Comparison of ENCODE assay signal across 8 cellular contexts in the genomic region with DNA sequence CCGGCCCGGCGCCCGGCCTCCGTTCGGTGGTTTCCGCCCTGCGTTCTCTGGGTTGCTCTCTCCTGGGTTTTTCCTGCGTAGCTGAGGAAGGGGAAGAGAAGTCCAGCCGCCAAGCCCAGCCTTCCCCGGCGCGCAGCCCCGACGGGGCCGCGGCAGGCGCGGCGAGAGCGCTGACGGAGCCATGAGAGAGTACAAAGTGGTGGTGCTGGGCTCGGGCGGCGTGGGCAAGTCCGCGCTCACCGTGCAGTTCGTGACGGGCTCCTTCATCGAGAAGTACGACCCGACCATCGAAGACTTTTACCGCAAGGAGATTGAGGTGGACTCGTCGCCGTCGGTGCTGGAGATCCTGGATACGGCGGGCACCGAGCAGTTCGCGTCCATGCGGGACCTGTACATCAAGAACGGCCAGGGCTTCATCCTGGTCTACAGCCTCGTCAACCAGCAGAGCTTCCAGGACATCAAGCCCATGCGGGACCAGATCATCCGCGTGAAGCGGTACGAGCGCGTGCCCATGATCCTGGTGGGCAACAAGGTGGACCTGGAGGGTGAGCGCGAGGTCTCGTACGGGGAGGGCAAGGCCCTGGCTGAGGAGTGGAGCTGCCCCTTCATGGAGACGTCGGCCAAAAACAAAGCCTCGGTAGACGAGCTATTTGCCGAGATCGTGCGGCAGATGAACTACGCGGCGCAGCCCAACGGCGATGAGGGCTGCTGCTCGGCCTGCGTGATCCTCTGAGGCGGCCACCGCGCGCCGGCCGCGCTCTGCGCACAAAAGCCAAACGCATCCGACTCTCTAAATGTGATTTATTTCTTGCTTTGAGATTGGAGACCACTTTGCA. TPM values are rescaled to one million over a fixed set of nuclear protein-coding genes. Genes with fewer than 3 reads are reported as not detected.
DNase-seq lines count a peak whose midpoint lies in the region; ATAC-seq and TF ChIP-seq lines count a peak whose summit lies in the region.

No MANE protein-coding gene starts in this region.

- H3K4me1 Mint-ChIP-seq in activated naive CD8-positive, alpha-beta T cell treated with anti-CD3 and anti-CD28 coated beads, Interleukin-2, amount 50 U/mL, for 24 hours = peaks cover 57% of the 10 kb centered on the region

- no peaks in the 10 kb centered on the region for H3K9me3 Mint-ChIP-seq in activated naive CD8-positive, alpha-beta T cell treated with anti-CD3 and anti-CD28 coated beads, Interleukin-2, amount 50 U/mL, for 24 hours

- DNase-seq in SIG-M5 treated with dmso at 0.1 percent for 504 hours (lab: John Stamatoyannopoulos, UW; ENCODE audit: unreplicated experiment) (peak; percentile 56), SIG-M5 (lab: John Stamatoyannopoulos, UW) (no peak), SK-MEL-5 (ENCODE audit: low read depth, low spot score) (peak; percentile 61), right atrium auricular region (ENCODE audit: low spot score) (peak; percentile 63), psoas muscle (peak; percentile 42 to 66), NCI-H1694 treated with DMSO at 0.1 percent for 48 hours (lab: John Stamatoyannopoulos, UW) (no peak)
- peak; percentile 44 for DNase-seq in activated naive CD8-positive, alpha-beta T cell treated with anti-CD3 and anti-CD28 coated beads, Interleukin-2, amount 50 U/mL, for 24 hours

- peak overlapping the region; percentile 96 for H3K4me3 Mint-ChIP-seq in activated naive CD8-positive, alpha-beta T cell treated with anti-CD3 and anti-CD28 coated beads, Interleukin-2, amount 50 U/mL, for 24 hours

- H3K9me3 ChIP-seq in right atrium auricular region (no peaks in the 10 kb centered on the region), psoas muscle (no peaks in the 10 kb centered on the region)

- intact Hi-C loops in psoas muscle (cut with DNase I) = no loop called here

- H3K4me3 ChIP-seq in right atrium auricular region (peak overlapping the region; percentile 64 to 65), psoas muscle (peak overlapping the region; percentile 91)

- peaks cover 15% of the 10 kb centered on the region for H3K36me3 Mint-ChIP-seq in activated naive CD8-positive, alpha-beta T cell treated with anti-CD3 and anti-CD28 coated beads, Interleukin-2, amount 50 U/mL, for 24 hours (ENCODE audit: low read depth)

- peak overlapping the region; percentile 86 for H3K27ac Mint-ChIP-seq in activated naive CD8-positive, alpha-beta T cell treated with anti-CD3 and anti-CD28 coated beads, Interleukin-2, amount 50 U/mL, for 24 hours

- WGBS in psoas muscle, 3 donors = 0 to 1% (median 1%) methylated on average over 73 to 82 of the region's 82 CpGs

- H3K27me3 Mint-ChIP-seq in activated naive CD8-positive, alpha-beta T cell treated with anti-CD3 and anti-CD28 coated beads, Interleukin-2, amount 50 U/mL, for 24 hours = no peaks in the 10 kb centered on the region

- peak overlapping the region; percentile 82 to 88 for H3K27ac ChIP-seq in right atrium auricular region
- H3K27ac ChIP-seq in psoas muscle = peak overlapping the region; percentile 87

- H3K27me3 ChIP-seq in right atrium auricular region = no peaks in the 10 kb centered on the region
- no peaks in the 10 kb centered on the region for H3K27me3 ChIP-seq in psoas muscle (ENCODE audit: insufficient read depth in 3 of 3, low read length in 2 of 3)

- ATAC-seq in HG03097 (IDR thresholded peaks at IDR 0.05; ENCODE audit: low FRiP score, unreplicated experiment) = peak; percentile 2
- peak; percentile 5 for ATAC-seq in activated naive CD8-positive, alpha-beta T cell treated with anti-CD3 and anti-CD28 coated beads, Interleukin-2, amount 50 U/mL, for 24 hours
- peak in 1 of 4 donors; percentile 0 for ATAC-seq in psoas muscle

- H3K4me1 ChIP-seq in right atrium auricular region (peaks cover 0 to 23% of the 10 kb centered on the region in 2 donors), psoas muscle (peaks cover 15% of the 10 kb centered on the region)

- no peak for TF ChIP-seq CTCF in right atrium auricular region (IDR thresholded peaks at IDR 0.05)
- TF ChIP-seq CTCF in psoas muscle (IDR thresholded peaks at IDR 0.05) = no peak

- H3K36me3 ChIP-seq in right atrium auricular region (no peaks in the 10 kb centered on the region), psoas muscle (ENCODE audit: insufficient read depth in 1 of 2, low read depth in 1 of 2) (no peaks in the 10 kb centered on the region)

- in situ Hi-C loops in SK-MEL-5 (cut with HindIII; ENCODE audit: low pct_unique_long_range_greater_than_20kb, low sequenced_read_pairs) = no loop called here

RNA-seq across cellular contexts. Expression of gene RAP2B, which starts 0.7 kb away (rescaled TPM):
- total RNA-seq in SK-MEL-5 (2014; rRNA removed; shearing (Covaris generic)) = 87.9 and 95.8 TPM in 2 replicates
- polyA plus RNA-seq in SK-MEL-5 (2015; cell fraction: cytosol; rRNA removed) = 49.8 and 50.9 TPM in 2 replicates
- 37.9 and 44.5 TPM in 2 replicates for polyA plus RNA-seq in SK-MEL-5 (2015; cell fraction: nucleus; rRNA removed)
- total RNA-seq in right atrium auricular region (1 to 10 TPM; 3.3 to 4.9 TPM), psoas muscle (1 to 10 TPM; 1.8 to 3.2 (median 2.7) TPM)
- 1 to 10 TPM in 2 of 3 donors, under 1 TPM in 1; 0.49 to 1.5 (median 1.4) TPM for polyA plus RNA-seq in psoas muscle

Comparison
In these comparisons a context has a peak if more than half of its experiments do, and no peak if none do; other contexts are left out.
1. DNase-seq: peak in SIG-M5 treated with dmso at 0.1 percent for 504 hours (single experiment), SK-MEL-5 (single experiment), activated naive CD8-positive, alpha-beta T cell treated with anti-CD3 and anti-CD28 coated beads, Interleukin-2, amount 50 U/mL, for 24 hours (single experiment), right atrium auricular region (single experiment) and psoas muscle (2 of 2); none in SIG-M5 (single experiment) and NCI-H1694 treated with DMSO at 0.1 percent for 48 hours (single experiment).
2. RNA of gene RAP2B, which starts 0.7 kb away (total RNA-seq): 87.9 to 95.8 TPM in SK-MEL-5; 3.3 to 4.9 TPM in right atrium auricular region and 1.8 to 3.2 TPM in psoas muscle; every median in the first group is over 10 times any median in the second.